ENCODE assay signal across 15 cellular contexts in the genomic region with DNA sequence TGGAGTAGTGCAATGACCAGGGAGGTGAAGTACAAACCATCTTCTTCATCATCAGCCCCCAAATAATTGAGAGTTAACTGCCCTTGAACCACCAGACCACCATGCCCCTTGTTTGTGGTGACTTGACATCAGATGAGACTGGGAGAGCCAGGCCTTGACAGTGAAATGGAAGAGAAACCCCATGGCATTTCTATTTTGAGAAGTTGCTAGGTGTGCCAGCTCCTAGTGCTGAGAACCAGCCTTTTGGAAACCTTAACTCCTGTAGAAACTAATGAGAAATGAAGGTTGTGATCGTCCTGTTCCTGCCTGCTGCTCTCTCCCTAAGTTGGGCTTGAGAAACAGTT. TPM values are rescaled to one million over a fixed set of nuclear protein-coding genes. Genes with fewer than 3 reads are reported as not detected.
DNase-seq lines count a peak whose midpoint lies in the region; ATAC-seq, FAIRE-seq and TF ChIP-seq lines count a peak whose summit lies in the region.
"Had no signal": no experiment of that assay in that cellular context is flagged by ENCODE, and none has a peak within 500 bp of the region (broad histone marks: within the 10 kb centered on the region; RNA-seq: fewer than 3 reads in every experiment).

No MANE protein-coding gene starts in this region.

- H3K27ac ChIP-seq in coronary artery (peak overlapping the region; percentile 1 to 69), muscle layer of duodenum (ENCODE audit: low read length) (peak overlapping the region; percentile 26)
- H3K27ac ChIP-seq: testis had no signal

- peaks cover 32% of the 10 kb centered on the region for H3K4me1 Mint-ChIP-seq in type B pancreatic cell (ENCODE audit: unreplicated experiment)
- H3K4me1 Mint-ChIP-seq in activated T-cell treated with anti-CD3 and anti-CD28 coated beads, Interleukin-2, amount 50 U/mL, for 72 hours (ENCODE audit: low read depth): peaks cover 36% of the 10 kb centered on the region

- peak overlapping the region; percentile 73 for H3K4me3 Mint-ChIP-seq in type B pancreatic cell
- no peak overlapping the region for H3K4me3 Mint-ChIP-seq in activated T-cell treated with anti-CD3 and anti-CD28 coated beads, Interleukin-2, amount 50 U/mL, for 72 hours
- H3K4me3 Mint-ChIP-seq: activated naive CD4-positive, alpha-beta T cell treated with anti-CD3 and anti-CD28 coated beads, Interleukin-2, amount 10 ng/mL, durations not matched to agents 7 days and 5 days; central memory CD8-positive, alpha-beta T cell had no signal

- no peaks in the 10 kb centered on the region for H3K9me3 Mint-ChIP-seq in type B pancreatic cell
- no peaks in the 10 kb centered on the region for H3K9me3 Mint-ChIP-seq in activated T-cell treated with anti-CD3 and anti-CD28 coated beads, Interleukin-2, amount 50 U/mL, for 72 hours
- H3K9me3 Mint-ChIP-seq: activated naive CD4-positive, alpha-beta T cell treated with anti-CD3 and anti-CD28 coated beads, Interleukin-2, amount 10 ng/mL, durations not matched to agents 7 days and 5 days; central memory CD8-positive, alpha-beta T cell had no signal

- H3K27ac Mint-ChIP-seq in type B pancreatic cell: peak overlapping the region; percentile 78
- no peak overlapping the region for H3K27ac Mint-ChIP-seq in activated T-cell treated with anti-CD3 and anti-CD28 coated beads, Interleukin-2, amount 50 U/mL, for 72 hours
- H3K27ac Mint-ChIP-seq: activated naive CD4-positive, alpha-beta T cell treated with anti-CD3 and anti-CD28 coated beads, Interleukin-2, amount 10 ng/mL, durations not matched to agents 7 days and 5 days had no signal

- peaks cover 9% of the 10 kb centered on the region for H3K36me3 Mint-ChIP-seq in type B pancreatic cell
- peaks cover 0 to 2% of the 10 kb centered on the region in 2 donors for H3K36me3 Mint-ChIP-seq in activated T-cell treated with anti-CD3 and anti-CD28 coated beads, Interleukin-2, amount 50 U/mL, for 72 hours (ENCODE audit: insufficient read depth in 2 of 2)

- ATAC-seq in activated T-cell treated with anti-CD3 and anti-CD28 coated beads, Interleukin-2, amount 50 U/mL, for 72 hours (replicated peaks in 1 of 2): no peak

- H3K27me3 Mint-ChIP-seq in type B pancreatic cell: no peaks in the 10 kb centered on the region
- no peaks in the 10 kb centered on the region for H3K27me3 Mint-ChIP-seq in activated T-cell treated with anti-CD3 and anti-CD28 coated beads, Interleukin-2, amount 50 U/mL, for 72 hours (ENCODE audit: low read depth)
- H3K27me3 Mint-ChIP-seq: activated naive CD4-positive, alpha-beta T cell treated with anti-CD3 and anti-CD28 coated beads, Interleukin-2, amount 10 ng/mL, durations not matched to agents 7 days and 5 days; central memory CD8-positive, alpha-beta T cell had no signal

- FAIRE-seq in GM19239 (lab: Jason Lieb, UNC): no peak

- H3K36me3 ChIP-seq in muscle layer of duodenum (ENCODE audit: control insufficient read depth in 1 of 2, insufficient read depth in 2 of 2, low read length in 2 of 2): no peaks in the 10 kb centered on the region

- no peaks in the 10 kb centered on the region for H3K9me3 ChIP-seq in muscle layer of duodenum (ENCODE audit: control insufficient read depth in 1 of 2, low read length in 2 of 2)
- H3K9me3 ChIP-seq: testis had no signal

- no peaks in the 10 kb centered on the region for H3K27me3 ChIP-seq in muscle layer of duodenum (ENCODE audit: low read depth, low read length)
- H3K27me3 ChIP-seq: testis had no signal

- DNase-seq in NCI-H510A treated with DMSO at 0.1 percent for 48 hours (lab: John Stamatoyannopoulos, UW) (peak; percentile 18), NCI-H510A (lab: John Stamatoyannopoulos, UW) (no peak), coronary artery (ENCODE audit: low spot score) (no peak), type B pancreatic cell (ENCODE audit: extremely low spot score, unreplicated experiment) (no peak), GM19239 (ENCODE audit: insufficient read length, low spot score) (no peak)
- no peak for DNase-seq in activated T-cell treated with anti-CD3 and anti-CD28 coated beads, Interleukin-2, amount 50 U/mL, for 72 hours
- DNase-seq in NK-92 treated with Interleukin-12 subunit alpha and Interleukin-12 subunit beta, amount 100 ng/mL, for 24 hours (lab: John Stamatoyannopoulos, UW): no peak
- DNase-seq: activated naive CD4-positive, alpha-beta T cell treated with anti-CD3 and anti-CD28 coated beads, Interleukin-2, amount 10 ng/mL, durations not matched to agents 7 days and 5 days; Calu3; erythroblast; NCI-H1694 treated with DMSO at 0.1 percent for 48 hours; SHP77 treated with DMSO at 0.1 percent for 48 hours; testis had no signal

- H3K4me3 ChIP-seq in coronary artery: no peak overlapping the region
- H3K4me3 ChIP-seq in muscle layer of duodenum (ENCODE audit: low read depth in 1 of 2, low read length in 2 of 2): no peak overlapping the region
- H3K4me3 ChIP-seq: testis had no signal

- H3K4me1 ChIP-seq in muscle layer of duodenum (ENCODE audit: control insufficient read depth in 1 of 2, insufficient read depth in 2 of 2, low read length in 2 of 2): peaks cover 17 to 22% of the 10 kb centered on the region in 2 donors

- TF ChIP-seq CTCF in coronary artery (IDR thresholded peaks at IDR 0.05): no peak
- no peak for TF ChIP-seq CTCF in type B pancreatic cell (conservative IDR thresholded peaks at IDR 0.05)

RNA-seq across cellular contexts. Expression of gene TMEM94, which starts 2.8 kb away (rescaled TPM):
- 86.5 and 112 TPM in 2 replicates for total RNA-seq in type B pancreatic cell (ENCODE audit: low replicate concordance)
- total RNA-seq in activated T-cell treated with anti-CD3 and anti-CD28 coated beads, Interleukin-2, amount 50 U/mL, for 72 hours: 10 to 100 TPM; 70.7 to 76.4 TPM

RNA-seq across cellular contexts. Expression of gene GRB2, which starts 53.7 kb away (rescaled TPM):
- 65.3 and 76.0 TPM in 2 replicates for total RNA-seq in type B pancreatic cell (ENCODE audit: low replicate concordance)
- total RNA-seq in activated T-cell treated with anti-CD3 and anti-CD28 coated beads, Interleukin-2, amount 50 U/mL, for 72 hours: 100 to 1,000 TPM; 209 to 218 TPM

RNA-seq across cellular contexts. Expression of gene CASKIN2, which starts 56.1 kb away (rescaled TPM):
- 29.5 and 31.2 TPM in 2 replicates for total RNA-seq in type B pancreatic cell (ENCODE audit: low replicate concordance)
- total RNA-seq in activated T-cell treated with anti-CD3 and anti-CD28 coated beads, Interleukin-2, amount 50 U/mL, for 72 hours: 1 to 10 TPM; 4.1 to 6.6 TPM

RNA-seq across cellular contexts. Expression of gene TSEN54, which starts 57.1 kb away (rescaled TPM):
- 28.4 and 41.0 TPM in 2 replicates for total RNA-seq in type B pancreatic cell (ENCODE audit: low replicate concordance)
- 10 to 100 TPM; 34.8 to 49.5 TPM for total RNA-seq in activated T-cell treated with anti-CD3 and anti-CD28 coated beads, Interleukin-2, amount 50 U/mL, for 72 hours
